Comparison of ENCODE assay signal across 20 cellular contexts in genomic region chr2:64657416-64657815, GRCh38. TPM values are rescaled to one million over a fixed set of nuclear protein-coding genes. Genes with fewer than 3 reads are reported as not detected.
DNase-seq lines count a peak whose midpoint lies in the region; ATAC-seq, FAIRE-seq and TF ChIP-seq lines count a peak whose summit lies in the region.
"Had no signal": no experiment of that assay in that cellular context is flagged by ENCODE, and none has a peak within 500 bp of the region (broad histone marks: within the 10 kb centered on the region; RNA-seq: fewer than 3 reads in every experiment).

No MANE protein-coding gene starts in this region.

- ATAC-seq in CD4-positive, alpha-beta T cell (ENCODE audit: poor library complexity): no peak
- ATAC-seq in naive B cell (ENCODE audit: low read depth in 2 of 2): peak; percentile 9 to 17
- no peak for ATAC-seq in GM19452 (IDR thresholded peaks at IDR 0.05; ENCODE audit: unreplicated experiment)
- no peak for ATAC-seq in GM21390 (IDR thresholded peaks at IDR 0.05; ENCODE audit: unreplicated experiment)
- ATAC-seq: activated CD4-positive, CD25-positive, alpha-beta regulatory T cell treated with anti-CD3 and anti-CD28 coated beads, Interleukin-2, amount 50 U/mL, for 24 hours; activated naive CD8-positive, alpha-beta T cell treated with anti-CD3 and anti-CD28 coated beads, Interleukin-2, amount 50 U/mL, for 24 hours; K562 had no signal

- CTCF ChIA-PET in CD4-positive, alpha-beta T cell (lab: Charles Lee): interaction anchor here (7.1 kb wide), 1 partner anchor 12 kb away, joined by 49 read pairs; no protein-coding TSS in a partner anchor

- FAIRE-seq in HTR-8/SVneo (lab: Jason Lieb, UNC): no peak
- FAIRE-seq: K562, urothelium cell line had no signal

- peak overlapping the region; percentile 91 for H3K27ac Mint-ChIP-seq in CD4-positive, alpha-beta T cell
- H3K27ac Mint-ChIP-seq in naive B cell: peak overlapping the region; percentile 85 to 100 (median 99)
- H3K27ac Mint-ChIP-seq: activated naive CD8-positive, alpha-beta T cell treated with anti-CD3 and anti-CD28 coated beads, Interleukin-2, amount 50 U/mL, for 24 hours; T-helper 1 cell treated with Interleukin-12 subunit alpha and Interleukin-12 subunit beta and Interleukin-4 antibody, amounts not matched to agents 30 μg/mL and 1 μg/mL, for 36 hours had no signal

- no peaks in the 10 kb centered on the region for H3K27me3 Mint-ChIP-seq in CD4-positive, alpha-beta T cell
- H3K27me3 Mint-ChIP-seq in naive B cell: no peaks in the 10 kb centered on the region
- H3K27me3 Mint-ChIP-seq: activated naive CD8-positive, alpha-beta T cell treated with anti-CD3 and anti-CD28 coated beads, Interleukin-2, amount 50 U/mL, for 24 hours had no signal

- no peaks in the 10 kb centered on the region for H3K27me3 ChIP-seq in CD4-positive, alpha-beta T cell (ENCODE audit: control insufficient read depth, insufficient read depth, low read length)

- no peak for DNase-seq in CD4-positive, alpha-beta T cell
- peak; percentile 76 to 77 for DNase-seq in Kasumi-1 (lab: John Stamatoyannopoulos, UW)
- DNase-seq in OCI-M1 (lab: John Stamatoyannopoulos, UW): peak; percentile 50
- DNase-seq in naive B cell: peak; percentile 73
- DNase-seq in GOT3 (lab: John Stamatoyannopoulos, UW): no peak
- DNase-seq in HTR-8/SVneo (ENCODE audit: insufficient read length, low spot score): no peak
- DNase-seq: activated naive CD8-positive, alpha-beta T cell treated with anti-CD3 and anti-CD28 coated beads, Interleukin-2, amount 50 U/mL, for 24 hours; H7; hippocampal formation; mammary epithelial cell; NCI-H146; posterior cingulate gyrus; stimulated activated CD4-positive, alpha-beta T cell treated with anti-CD3 and anti-CD28 coated beads, Interleukin-2, amount 100 ng/mL, for 48 hours had no signal

- intact Hi-C loops in CD4-positive, alpha-beta T cell (cut with DNase I, micrococcal nuclease): loop anchor here (5.0 to 10.0 kb wide), 2 partner anchors 80 to 397 kb away; partner anchors contain the start of gene CEP68 (in 1 of the 2)

- TF ChIP-seq CTCF in CD4-positive, alpha-beta T cell (IDR thresholded peaks at IDR 0.05): no peak

- no peaks in the 10 kb centered on the region for H3K9me3 Mint-ChIP-seq in CD4-positive, alpha-beta T cell
- peaks cover 0 to 2% (median 0%) of the 10 kb centered on the region in 7 donors for H3K9me3 Mint-ChIP-seq in naive B cell
- H3K9me3 Mint-ChIP-seq: activated naive CD8-positive, alpha-beta T cell treated with anti-CD3 and anti-CD28 coated beads, Interleukin-2, amount 50 U/mL, for 24 hours; T-helper 1 cell treated with Interleukin-12 subunit alpha and Interleukin-12 subunit beta and Interleukin-4 antibody, amounts not matched to agents 30 μg/mL and 1 μg/mL, for 36 hours had no signal

- peaks cover 77% of the 10 kb centered on the region for H3K4me1 Mint-ChIP-seq in CD4-positive, alpha-beta T cell (ENCODE audit: low read depth)
- peaks cover 53 to 80% (median 79%) of the 10 kb centered on the region in 3 donors for H3K4me1 Mint-ChIP-seq in naive B cell

- no peak overlapping the region for H3K27ac ChIP-seq in CD4-positive, alpha-beta T cell (ENCODE audit: low read depth, low read length)
- H3K27ac ChIP-seq: coronary artery had no signal

- H3K36me3 Mint-ChIP-seq in CD4-positive, alpha-beta T cell (ENCODE audit: low read depth): peaks cover 11% of the 10 kb centered on the region
- H3K36me3 Mint-ChIP-seq in naive B cell: no peaks in the 10 kb centered on the region

- H3K4me3 Mint-ChIP-seq in CD4-positive, alpha-beta T cell: peak overlapping the region; percentile 26
- peak overlapping the region; percentile 64 to 91 (median 80) for H3K4me3 Mint-ChIP-seq in naive B cell
- H3K4me3 Mint-ChIP-seq: activated naive CD8-positive, alpha-beta T cell treated with anti-CD3 and anti-CD28 coated beads, Interleukin-2, amount 50 U/mL, for 24 hours; T-helper 1 cell treated with Interleukin-12 subunit alpha and Interleukin-12 subunit beta and Interleukin-4 antibody, amounts not matched to agents 30 μg/mL and 1 μg/mL, for 36 hours had no signal

- H3K9me3 ChIP-seq in CD4-positive, alpha-beta T cell (ENCODE audit: control insufficient read depth, low read length): no peaks in the 10 kb centered on the region

- POLR2A ChIA-PET in CD4-positive, alpha-beta T cell (lab: Charles Lee): interaction anchor here (1.1 to 12.6 kb wide), 4 partner anchors 7 to 92 kb away, joined by 3 to 395 read pairs (median 124); no protein-coding TSS in a partner anchor

RNA-seq across cellular contexts. Expression of gene SERTAD2, which starts 3.7 kb away (rescaled TPM):
- 10 to 100 TPM; 50.5 to 54.1 TPM for total RNA-seq in CD4-positive, alpha-beta T cell
- 10 to 100 TPM in 5 of 6 donors, 1 to 10 TPM in 1; 7.9 to 21.8 (median 13.2) TPM for polyA plus RNA-seq in naive B cell (ENCODE audit: low read depth in 6 of 6)

Comparison
In these comparisons a context has a peak if more than half of its experiments do, and no peak if none do; other contexts are left out.
1. ATAC-seq: peak in naive B cell (2 of 2); none in CD4-positive, alpha-beta T cell (single experiment), GM19452 (single experiment) and GM21390 (single experiment).
2. DNase-seq: peak in Kasumi-1 (2 of 2), OCI-M1 (single experiment) and naive B cell (single experiment); none in CD4-positive, alpha-beta T cell (0 of 10), GOT3 (single experiment) and HTR-8/SVneo (single experiment).